1 cellular context compared by ENCODE assay signal in the genomic region with DNA sequence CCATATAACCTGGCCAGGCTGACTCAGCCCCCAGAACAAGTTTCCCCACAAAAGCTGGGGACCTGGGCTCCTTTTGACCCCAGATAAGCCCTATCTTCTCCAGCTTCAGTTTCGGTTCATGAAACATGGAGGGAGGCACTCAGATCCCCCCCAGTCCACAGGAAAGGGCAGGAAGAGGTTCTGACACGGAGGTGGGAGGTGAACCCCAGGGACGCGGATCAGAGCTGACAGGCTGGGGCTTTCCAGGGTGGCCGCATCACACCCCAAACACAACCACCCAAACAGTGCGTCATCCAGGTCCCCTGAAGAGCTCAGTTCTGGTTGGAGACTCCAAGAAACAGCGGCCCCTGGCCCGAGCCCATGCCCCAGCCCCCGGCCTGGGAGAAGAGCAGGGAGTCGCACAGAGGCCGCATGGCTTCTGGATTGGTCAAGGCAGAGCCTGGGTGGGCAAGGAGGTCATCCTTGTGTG.
TF ChIP-seq lines count a peak whose summit lies in the region.

No MANE protein-coding gene starts in this region.

TF ChIP-seq in GM12878, 131 proteins besides CTCF, POLR2A, EP300 and RAD21 (continues in another document):
- TF ChIP-seq HSF1 (IDR thresholded peaks at IDR 0.05; ENCODE audit: low read depth, low read length) (no peak), BRCA1 (IDR thresholded peaks at IDR 0.05; ENCODE audit: low read depth, low read length) (no peak), GABPA (IDR thresholded peaks at IDR 0.05; ENCODE audit: low read depth) (no peak), SKIL (IDR thresholded peaks at IDR 0.05; ENCODE audit: low read depth, poor library complexity, severe bottlenecking) (peak; percentile 56), CHD4 (IDR thresholded peaks at IDR 0.05) (no peak), TARDBP (IDR thresholded peaks at IDR 0.05; ENCODE audit: borderline replicate concordance) (no peak), YY1 (IDR thresholded peaks at IDR 0.05; ENCODE audit: low read depth, low read length) (peak; percentile 26; the same call in 1 of the 2 replicates), RELB (IDR thresholded peaks at IDR 0.05; ENCODE audit: low read depth) (peak; percentile 95), MEF2B (IDR thresholded peaks at IDR 0.05; ENCODE audit: partially characterized antibody, poor library complexity, severe bottlenecking) (peak; percentile 83), MTA2 (IDR thresholded peaks at IDR 0.05; ENCODE audit: low read depth) (peak; percentile 75), ESRRA (IDR thresholded peaks at IDR 0.05; ENCODE audit: low read length) (no peak), STAT3 (IDR thresholded peaks at IDR 0.05; ENCODE audit: low read depth, low read length) (no peak), RELA (IDR thresholded peaks at IDR 0.05; ENCODE audit: borderline replicate concordance, partially characterized antibody) (peak; percentile 96), FOXK2 (IDR thresholded peaks at IDR 0.05) (no peak), RB1 (IDR thresholded peaks at IDR 0.05; ENCODE audit: borderline replicate concordance) (peak; percentile 38; the same call in 1 of the 2 replicates), PKNOX1 (IDR thresholded peaks at IDR 0.05) (peak; percentile 79), CBFB (IDR thresholded peaks at IDR 0.05; ENCODE audit: low read depth) (no peak), RUNX3 (IDR thresholded peaks at IDR 0.05; ENCODE audit: low read length) (peak; percentile 70), CHD2 (IDR thresholded peaks at IDR 0.05; ENCODE audit: borderline replicate concordance, low read depth, low read length) (peak; percentile 54; the same call in 1 of the 2 replicates), JUND (IDR thresholded peaks at IDR 0.05; ENCODE audit: low read depth, low read length) (0 out of 2 replicates have a peak, but pooled peaks have one; percentile 22), POU2F2 (IDR thresholded peaks at IDR 0.05; ENCODE audit: borderline replicate concordance, low read depth, low read length) (0 out of 3 replicates have a peak, but pooled peaks have one; percentile 14), ZBTB11 (CRISPR knock-in tag; IDR thresholded peaks at IDR 0.05) (no peak), NR2C1 (IDR thresholded peaks at IDR 0.05) (0 out of 2 replicates have a peak, but pooled peaks have one; percentile 13), EZH2 (IDR thresholded peaks at IDR 0.05; ENCODE audit: borderline replicate concordance, control insufficient read depth, low read depth, low read length) (no peak), NBN (IDR thresholded peaks at IDR 0.05) (peak; percentile 60; the same call in 1 of the 2 replicates), SMARCA5 (IDR thresholded peaks at IDR 0.05) (no peak), IRF5 (IDR thresholded peaks at IDR 0.05; ENCODE audit: borderline replicate concordance) (no peak), CREB1 (IDR thresholded peaks at IDR 0.05; ENCODE audit: low read depth) (peak; percentile 60), GATAD2B (conservative IDR thresholded peaks at IDR 0.05; ENCODE audit: low read depth) (peak; percentile 69; the same call in 1 of the 2 replicates), NFYA (IDR thresholded peaks at IDR 0.05; ENCODE audit: borderline replicate concordance, low read depth, low read length) (no peak), CREM (IDR thresholded peaks at IDR 0.05; ENCODE audit: low read depth) (peak; percentile 80), ZNF622 (IDR thresholded peaks at IDR 0.05) (no peak), BHLHE40 (IDR thresholded peaks at IDR 0.05; ENCODE audit: borderline replicate concordance in 1 of 2, low read depth in 2 of 2, low read length in 1 of 2) (peak; percentile 59 to 80; a peak in 3 of 4 replicates), TBL1XR1 (IDR thresholded peaks at IDR 0.05; ENCODE audit: low read depth, low read length) (peak; percentile 78; the same call in 1 of the 2 replicates), PAX5 (IDR thresholded peaks at IDR 0.05; ENCODE audit: borderline replicate concordance, low read depth, low read length) (peak; percentile 54; the same call in 1 of the 2 replicates), IKZF1 (conservative IDR thresholded peaks at IDR 0.05) (peak; percentile 98), ZBED1 (IDR thresholded peaks at IDR 0.05; ENCODE audit: borderline replicate concordance) (no peak), DPF2 (IDR thresholded peaks at IDR 0.05) (peak; percentile 72), BACH1 (IDR thresholded peaks at IDR 0.05; ENCODE audit: borderline replicate concordance) (peak; percentile 39; the same call in 1 of the 2 replicates)
- TF ChIP-seq, protein P1, sequence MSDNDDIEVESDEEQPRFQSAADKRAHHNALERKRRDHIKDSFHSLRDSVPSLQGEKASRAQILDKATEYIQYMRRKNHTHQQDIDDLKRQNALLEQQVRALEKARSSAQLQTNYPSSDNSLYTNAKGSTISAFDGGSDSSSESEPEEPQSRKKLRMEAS (IDR thresholded peaks at IDR 0.05; ENCODE audit: low read depth, low read length) = peak; percentile 17; the same call in 1 of the 2 replicates
- TF ChIP-seq, protein P2, sequence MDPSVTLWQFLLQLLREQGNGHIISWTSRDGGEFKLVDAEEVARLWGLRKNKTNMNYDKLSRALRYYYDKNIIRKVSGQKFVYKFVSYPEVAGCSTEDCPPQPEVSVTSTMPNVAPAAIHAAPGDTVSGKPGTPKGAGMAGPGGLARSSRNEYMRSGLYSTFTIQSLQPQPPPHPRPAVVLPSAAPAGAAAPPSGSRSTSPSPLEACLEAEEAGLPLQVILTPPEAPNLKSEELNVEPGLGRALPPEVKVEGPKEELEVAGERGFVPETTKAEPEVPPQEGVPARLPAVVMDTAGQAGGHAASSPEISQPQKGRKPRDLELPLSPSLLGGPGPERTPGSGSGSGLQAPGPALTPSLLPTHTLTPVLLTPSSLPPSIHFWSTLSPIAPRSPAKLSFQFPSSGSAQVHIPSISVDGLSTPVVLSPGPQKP (IDR thresholded peaks at IDR 0.05; ENCODE audit: low read depth, low read length) = no peak
- TF ChIP-seq, protein P3, sequence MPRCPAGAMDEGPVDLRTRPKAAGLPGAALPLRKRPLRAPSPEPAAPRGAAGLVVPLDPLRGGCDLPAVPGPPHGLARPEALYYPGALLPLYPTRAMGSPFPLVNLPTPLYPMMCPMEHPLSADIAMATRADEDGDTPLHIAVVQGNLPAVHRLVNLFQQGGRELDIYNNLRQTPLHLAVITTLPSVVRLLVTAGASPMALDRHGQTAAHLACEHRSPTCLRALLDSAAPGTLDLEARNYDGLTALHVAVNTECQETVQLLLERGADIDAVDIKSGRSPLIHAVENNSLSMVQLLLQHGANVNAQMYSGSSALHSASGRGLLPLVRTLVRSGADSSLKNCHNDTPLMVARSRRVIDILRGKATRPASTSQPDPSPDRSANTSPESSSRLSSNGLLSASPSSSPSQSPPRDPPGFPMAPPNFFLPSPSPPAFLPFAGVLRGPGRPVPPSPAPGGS (IDR thresholded peaks at IDR 0.05; ENCODE audit: borderline replicate concordance, insufficient read depth, low read depth, low read length, poor library complexity, severe bottlenecking) = no peak
